Comparison of ENCODE assay signal across 8 cellular contexts in the genomic region with DNA sequence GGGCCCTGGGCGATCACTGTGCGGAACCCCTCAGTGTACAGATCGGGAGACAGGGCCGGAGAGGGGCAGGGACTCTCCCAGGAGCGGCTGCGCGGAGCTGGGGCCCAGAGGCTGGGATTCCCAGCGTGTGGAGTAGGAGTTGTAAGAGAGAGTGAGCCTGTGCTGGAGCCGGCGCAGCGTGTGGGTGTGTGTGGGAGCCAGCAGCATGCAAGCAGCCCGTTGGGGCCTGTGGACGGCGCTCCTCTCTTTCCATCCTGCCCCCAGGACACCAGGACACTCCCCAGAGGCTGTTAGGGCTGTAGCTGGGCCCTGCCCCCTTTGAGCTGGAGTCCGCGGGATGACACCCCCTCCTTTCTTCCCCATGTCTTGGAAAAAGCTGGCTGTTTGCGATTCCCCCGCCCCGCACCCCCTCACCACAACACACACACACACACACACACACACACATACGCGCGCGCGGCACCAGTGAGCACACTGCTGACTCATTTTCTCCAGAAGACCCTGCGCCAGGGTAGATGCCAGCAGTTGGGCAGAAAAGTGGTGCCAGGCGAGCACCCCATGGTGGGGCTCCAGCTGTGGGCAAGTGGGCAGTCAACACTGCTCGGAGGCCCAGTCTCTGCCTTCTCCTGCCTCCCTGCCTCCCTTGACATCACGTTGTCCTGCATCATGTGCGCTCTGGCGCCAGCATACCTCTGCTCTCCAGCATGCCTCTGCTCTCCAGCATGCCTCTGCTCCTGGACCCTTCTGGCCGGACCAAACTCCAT. TPM values are rescaled to one million over a fixed set of nuclear protein-coding genes. Genes with fewer than 3 reads are reported as not detected.
DNase-seq lines count a peak whose midpoint lies in the region; ATAC-seq and TF ChIP-seq lines count a peak whose summit lies in the region.

No MANE protein-coding gene starts in this region.

- no peak overlapping the region for H3K27ac Mint-ChIP-seq in dendritic cell treated with granulocyte-macrophage colony-stimulating factor and Interleukin-4, amounts not matched to agents 40 ng/mL and 50 ng/mL, for 4 days

- no peaks in the 10 kb centered on the region for H3K9me3 ChIP-seq in liver (ENCODE audit: control insufficient read depth in 4 of 4, low read length in 3 of 4)

- peaks cover 61% of the 10 kb centered on the region for H3K27me3 Mint-ChIP-seq in dendritic cell treated with granulocyte-macrophage colony-stimulating factor and Interleukin-4, amounts not matched to agents 40 ng/mL and 50 ng/mL, for 4 days

- DNase-seq in H7 (peak; percentile 79), T1000 (lab: John Stamatoyannopoulos, UW) (peak; percentile 58)
- peak; percentile 8 to 16 for DNase-seq in stimulated activated CD8-positive, alpha-beta memory T cell treated with anti-CD3 and anti-CD28 coated beads, Interleukin-15, amount 100 ng/mL, for 4 hours (ENCODE audit: low read depth in 2 of 2)
- no peak for DNase-seq in effector CD8-positive, alpha-beta T cell (lab: John Stamatoyannopoulos, UW)

- H3K4me3 ChIP-seq in H7 (ENCODE audit: insufficient read depth, low read depth, low read length) (peak overlapping the region; percentile 68), liver (ENCODE audit: low read depth in 1 of 3, low read length in 3 of 3) (peak overlapping the region; percentile 65 to 82 (median 68))

- no peaks in the 10 kb centered on the region for H3K36me3 ChIP-seq in H7 (replicated peaks; ENCODE audit: control insufficient read depth, insufficient read depth, low read length)
- no peaks in the 10 kb centered on the region for H3K36me3 ChIP-seq in liver (ENCODE audit: control insufficient read depth in 4 of 4, insufficient read depth in 3 of 4, low read depth in 1 of 4, low read length in 3 of 4)

- H3K4me3 Mint-ChIP-seq in dendritic cell treated with granulocyte-macrophage colony-stimulating factor and Interleukin-4, amounts not matched to agents 40 ng/mL and 50 ng/mL, for 4 days = peak overlapping the region; percentile 63

- peak; percentile 45 to 65 for TF ChIP-seq RAD21 in liver (IDR thresholded peaks at IDR 0.05)

- H3K27me3 ChIP-seq in H7 (ENCODE audit: control insufficient read depth, insufficient read depth, low read length) = peaks cover 22% of the 10 kb centered on the region
- no peaks in the 10 kb centered on the region for H3K27me3 ChIP-seq in liver (ENCODE audit: control insufficient read depth in 4 of 4, insufficient read depth in 4 of 4, low read length in 3 of 4)

- H3K36me3 Mint-ChIP-seq in dendritic cell treated with granulocyte-macrophage colony-stimulating factor and Interleukin-4, amounts not matched to agents 40 ng/mL and 50 ng/mL, for 4 days (ENCODE audit: low read depth) = no peaks in the 10 kb centered on the region

- intact Hi-C loops in dendritic cell treated with granulocyte-macrophage colony-stimulating factor and Interleukin-4, amounts not matched to agents 40 ng/mL and 50 ng/mL, for 4 days (cut with micrococcal nuclease) = no loop called here

- H3K9ac ChIP-seq in liver (ENCODE audit: low read depth in 1 of 2, low read length in 2 of 2) = peak overlapping the region; percentile 7 to 67

- WGBS in liver = 42% methylated on average over 31 of the region's 31 CpGs

- ATAC-seq in GM21737 (IDR thresholded peaks at IDR 0.05; ENCODE audit: unreplicated experiment) (no peak), GM18873 (IDR thresholded peaks at IDR 0.05; ENCODE audit: low FRiP score, unreplicated experiment) (no peak)

- peaks cover 14% of the 10 kb centered on the region for H3K4me1 Mint-ChIP-seq in dendritic cell treated with granulocyte-macrophage colony-stimulating factor and Interleukin-4, amounts not matched to agents 40 ng/mL and 50 ng/mL, for 4 days (ENCODE audit: low read depth)

- peak overlapping the region; percentile 78 to 87 for H3K27ac ChIP-seq in liver (ENCODE audit: low read depth in 1 of 2, low read length in 2 of 2)

- H3K9me3 Mint-ChIP-seq in dendritic cell treated with granulocyte-macrophage colony-stimulating factor and Interleukin-4, amounts not matched to agents 40 ng/mL and 50 ng/mL, for 4 days = no peaks in the 10 kb centered on the region

- TF ChIP-seq CTCF in liver (IDR thresholded peaks at IDR 0.05; ENCODE audit: low read depth, low read length, missing input control) = no peak

- H3K4me1 ChIP-seq in liver (ENCODE audit: control insufficient read depth in 4 of 4, insufficient read depth in 4 of 4, low read length in 3 of 4) = peaks cover 8 to 68% (median 41%) of the 10 kb centered on the region in 4 donors

TF ChIP-seq in liver, 16 proteins besides CTCF, POLR2A, EP300 and RAD21:
- TF ChIP-seq FOXA1 (IDR thresholded peaks at IDR 0.05) (no peak), REST (IDR thresholded peaks at IDR 0.05) (peak; percentile 63), SP1 (IDR thresholded peaks at IDR 0.05) (no peak), NR2F2 (IDR thresholded peaks at IDR 0.05) (no peak), YY1 (IDR thresholded peaks at IDR 0.05) (peak; percentile 28), GABPA (IDR thresholded peaks at IDR 0.05 in 1 of 2, conservative IDR thresholded peaks at IDR 0.05 in 1 of 2) (no peak), FOXA2 (IDR thresholded peaks at IDR 0.05) (no peak), RXRA (IDR thresholded peaks at IDR 0.05) (peak in 1 of 2 donors; percentile 39), ZBTB33 (IDR thresholded peaks at IDR 0.05) (no peak), TAF1 (conservative IDR thresholded peaks at IDR 0.05) (peak; percentile 36), JUND (IDR thresholded peaks at IDR 0.05) (no peak), HNF4G (IDR thresholded peaks at IDR 0.05) (no peak), EGR1 (IDR thresholded peaks at IDR 0.05; ENCODE audit: low read depth in 2 of 2) (no peak), HNF4A (conservative IDR thresholded peaks at IDR 0.05) (peak in 1 of 2 donors; percentile 13), ATF3 (IDR thresholded peaks at IDR 0.05) (peak; percentile 28)
- TF ChIP-seq, protein P1, sequence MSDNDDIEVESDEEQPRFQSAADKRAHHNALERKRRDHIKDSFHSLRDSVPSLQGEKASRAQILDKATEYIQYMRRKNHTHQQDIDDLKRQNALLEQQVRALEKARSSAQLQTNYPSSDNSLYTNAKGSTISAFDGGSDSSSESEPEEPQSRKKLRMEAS (IDR thresholded peaks at IDR 0.05) = no peak

RNA-seq across cellular contexts. Expression of gene COL27A1, which starts 1.5 kb away (rescaled TPM):
- total RNA-seq in H7 (2014; rRNA removed; shearing (Covaris generic)) = 10.5 and 10.8 TPM in 2 replicates
- 10 to 100 TPM; 13.3 to 20.4 TPM for total RNA-seq in liver
- 10 to 100 TPM in 1 of 2 donors, 1 to 10 TPM in 1; 7.0 to 10.7 TPM for polyA plus RNA-seq in liver

RNA-seq across cellular contexts. Expression of gene KIF12, which starts 57.7 kb away (rescaled TPM):
- total RNA-seq in H7 (2014; rRNA removed; shearing (Covaris generic)) = 0.92 and 2.0 TPM in 2 replicates
- 10 to 100 TPM in 1 of 2 donors, 1 to 10 TPM in 1; 3.8 to 11.5 TPM for total RNA-seq in liver
- polyA plus RNA-seq in liver = 10 to 100 TPM in 1 of 2 donors, 1 to 10 TPM in 1; 2.9 to 11.8 TPM
